ENCODE assay signal across 18 cellular contexts in genomic region chr20:32946629-32947028, GRCh38. TPM values are rescaled to one million over a fixed set of nuclear protein-coding genes. Genes with fewer than 3 reads are reported as not detected.
A peak's percentile ranks its signal among the peaks of the same experiment; 100 is the strongest.
DNase-seq lines count a peak whose midpoint lies in the region; ATAC-seq, FAIRE-seq and TF ChIP-seq lines count a peak whose summit lies in the region.
"Had no signal": no experiment of that assay in that cellular context is flagged by ENCODE, and none has a peak within 500 bp of the region (broad histone marks: within the 10 kb centered on the region; RNA-seq: fewer than 3 reads in every experiment).

No MANE protein-coding gene starts in this region.

- CTCF ChIA-PET in CD4-positive, alpha-beta T cell (lab: Charles Lee) = interaction anchor here (1.2 to 1.7 kb wide), 4 partner anchors 8 to 47 kb away, joined by 4 to 7 read pairs (median 4); no protein-coding TSS in a partner anchor

- H3K36me3 Mint-ChIP-seq in activated T-cell treated with anti-CD3 and anti-CD28 coated beads, Interleukin-2, amount 50 U/mL, for 24 hours (ENCODE audit: low read depth) = no peaks in the 10 kb centered on the region
- peaks cover 5% of the 10 kb centered on the region for H3K36me3 Mint-ChIP-seq in CD4-positive, alpha-beta T cell (ENCODE audit: low read depth)
- H3K36me3 Mint-ChIP-seq in activated naive CD4-positive, alpha-beta T cell treated with anti-CD3 and anti-CD28 coated beads, Interleukin-2, amount 50 U/mL, for 72 hours = peaks cover 0 to 7% of the 10 kb centered on the region in 2 donors

- intact Hi-C loops in CD4-positive, alpha-beta T cell (cut with DNase I, micrococcal nuclease) = loop anchor here (1.0 to 10.0 kb wide), 4 partner anchors 44 to 48 kb away; no protein-coding TSS in a partner anchor

- no peak overlapping the region for H3K4me3 Mint-ChIP-seq in activated T-cell treated with anti-CD3 and anti-CD28 coated beads, Interleukin-2, amount 50 U/mL, for 24 hours
- H3K4me3 Mint-ChIP-seq in CD4-positive, alpha-beta T cell = peak overlapping the region; percentile 31

- peak overlapping the region; percentile 82 for H3K27ac Mint-ChIP-seq in activated T-cell treated with anti-CD3 and anti-CD28 coated beads, Interleukin-2, amount 50 U/mL, for 24 hours
- H3K27ac Mint-ChIP-seq in CD4-positive, alpha-beta T cell = peak overlapping the region; percentile 88
- H3K27ac Mint-ChIP-seq in activated naive CD4-positive, alpha-beta T cell treated with anti-CD3 and anti-CD28 coated beads, Interleukin-2, amount 50 U/mL, for 72 hours = peak overlapping the region; percentile 89 to 94

- POLR2A ChIA-PET in CD4-positive, alpha-beta T cell (lab: Charles Lee) = interaction anchor here (1.5 to 3.3 kb wide), 3 partner anchors 21 to 58 kb away, joined by 5 to 31 read pairs (median 31); partner anchors contain the start of gene SUN5

- no peaks in the 10 kb centered on the region for H3K27me3 ChIP-seq in CD4-positive, alpha-beta T cell (ENCODE audit: control insufficient read depth, insufficient read depth, low read length)
- H3K27me3 ChIP-seq: BLaER1 treated with 17β-estradiol and CSF1 and Interleukin-3, amounts not matched to agents 10 nM and 100 nM had no signal

- no peak for TF ChIP-seq CTCF in CD4-positive, alpha-beta T cell (IDR thresholded peaks at IDR 0.05)
- TF ChIP-seq CTCF in D721Med (IDR thresholded peaks at IDR 0.05; ENCODE audit: insufficient read depth, missing control alignments) = no peak

- peaks cover 51% of the 10 kb centered on the region for H3K4me1 Mint-ChIP-seq in activated T-cell treated with anti-CD3 and anti-CD28 coated beads, Interleukin-2, amount 50 U/mL, for 24 hours (ENCODE audit: low read depth)
- H3K4me1 Mint-ChIP-seq in CD4-positive, alpha-beta T cell (ENCODE audit: low read depth) = peaks cover 50% of the 10 kb centered on the region

- FAIRE-seq in D721Med (lab: Jason Lieb, UNC) = peak; percentile 60

- ATAC-seq in CD4-positive, alpha-beta T cell (ENCODE audit: poor library complexity) = no peak
- ATAC-seq in activated naive CD4-positive, alpha-beta T cell treated with anti-CD3 and anti-CD28 coated beads, Interleukin-2, amount 50 U/mL, for 72 hours = peak; percentile 15 to 77

- no peak for DNase-seq in activated T-cell treated with anti-CD3 and anti-CD28 coated beads, Interleukin-2, amount 50 U/mL, for 24 hours
- DNase-seq in activated T-cell treated with anti-CD3 and anti-CD28 coated beads, Interleukin-2, amount 50 U/mL, for 1 hour = no peak
- DNase-seq in CD4-positive, alpha-beta T cell = no peak
- DNase-seq in D721Med (ENCODE audit: insufficient read length, low spot score) (no peak), islet precursor cell (no peak)
- no peak for DNase-seq in activated naive CD4-positive, alpha-beta T cell treated with anti-CD3 and anti-CD28 coated beads, Interleukin-2, amount 50 U/mL, for 72 hours (ENCODE audit: low spot score in 2 of 2)
- no peak for DNase-seq in stimulated activated CD4-positive, alpha-beta T cell treated with anti-CD3 and anti-CD28 coated beads, Interleukin-2, amount 100 ng/mL, for 24 hours
- DNase-seq: DMS 273 treated with DMSO at 0.1 percent for 48 hours; DND-41; NCI-H1105 treated with DMSO at 0.1 percent for 48 hours; NCI-H1694; NCI-H748 treated with DMSO at 0.1 percent for 48 hours; NK-92 treated with Interleukin-12 subunit alpha and Interleukin-12 subunit beta, amount 100 ng/mL, for 24 hours; Right ventricle myocardium superior had no signal

- no peak overlapping the region for H3K27ac ChIP-seq in CD4-positive, alpha-beta T cell (ENCODE audit: low read depth, low read length)
- H3K27ac ChIP-seq: BLaER1 treated with 17β-estradiol and CSF1 and Interleukin-3, amounts not matched to agents 10 nM and 100 nM had no signal

- H3K9me3 Mint-ChIP-seq in activated T-cell treated with anti-CD3 and anti-CD28 coated beads, Interleukin-2, amount 50 U/mL, for 24 hours = no peaks in the 10 kb centered on the region
- H3K9me3 Mint-ChIP-seq in CD4-positive, alpha-beta T cell = peaks cover 2% of the 10 kb centered on the region
- H3K9me3 Mint-ChIP-seq in activated naive CD4-positive, alpha-beta T cell treated with anti-CD3 and anti-CD28 coated beads, Interleukin-2, amount 50 U/mL, for 72 hours = no peaks in the 10 kb centered on the region

- H3K27me3 Mint-ChIP-seq in activated T-cell treated with anti-CD3 and anti-CD28 coated beads, Interleukin-2, amount 50 U/mL, for 24 hours = no peaks in the 10 kb centered on the region
- no peaks in the 10 kb centered on the region for H3K27me3 Mint-ChIP-seq in CD4-positive, alpha-beta T cell

- no peaks in the 10 kb centered on the region for H3K9me3 ChIP-seq in CD4-positive, alpha-beta T cell (ENCODE audit: control insufficient read depth, low read length)

RNA-seq across cellular contexts. Expression of gene SUN5, which starts 57.6 kb away (rescaled TPM):
- not detected for total RNA-seq in CD4-positive, alpha-beta T cell
- not detected for total RNA-seq in activated naive CD4-positive, alpha-beta T cell treated with anti-CD3 and anti-CD28 coated beads, Interleukin-2, amount 50 U/mL, for 72 hours
- total RNA-seq: G401, H4, NCI-H460, Right ventricle myocardium superior had no signal
